ENCODE assay signal across 26 cellular contexts in genomic region chr22:20839837-20840645, GRCh38. TPM values are rescaled to one million over a fixed set of nuclear protein-coding genes. Genes with fewer than 3 reads are reported as not detected.
DNase-seq lines count a peak whose midpoint lies in the region; ATAC-seq and TF ChIP-seq lines count a peak whose summit lies in the region.
"Had no signal": no experiment of that assay in that cellular context is flagged by ENCODE, and none has a peak within 500 bp of the region (broad histone marks: within the 10 kb centered on the region; RNA-seq: fewer than 3 reads in every experiment).

No MANE protein-coding gene starts in this region.

- no peak overlapping the region for H2AK5ac ChIP-seq in H9 (ENCODE audit: insufficient read length, low read length)

- H2BK5ac ChIP-seq in H9 (ENCODE audit: insufficient read length, low read length): no peak overlapping the region

- H3K36me3 ChIP-seq in naive thymus-derived CD4-positive, alpha-beta T cell (ENCODE audit: control insufficient read depth in 2 of 3, insufficient read depth in 3 of 3, low read length in 3 of 3): peaks cover 0 to 2% (median 0%) of the 10 kb centered on the region in 3 experiments
- H3K36me3 ChIP-seq: sigmoid colon, SJCRH30, transverse colon had no signal

- H3K79me2 ChIP-seq in H9 (ENCODE audit: insufficient read depth, low read length): peaks cover 2% of the 10 kb centered on the region; the same call in 1 of the 2 replicates

- no peak overlapping the region for H3K4me2 ChIP-seq in H9 (ENCODE audit: insufficient read depth, insufficient read length, low read length)

- no peak overlapping the region for H2AFZ ChIP-seq in H9 (ENCODE audit: low read length)

- H2BK12ac ChIP-seq in H9 (ENCODE audit: insufficient read length, low read depth, low read length): no peak overlapping the region

- no peak overlapping the region for H3K18ac ChIP-seq in H9 (ENCODE audit: insufficient read length, low read depth, low read length)

- H3K27ac ChIP-seq in H9 (ENCODE audit: insufficient read length, low read depth, low read length): no peak overlapping the region
- H3K27ac ChIP-seq in naive thymus-derived CD4-positive, alpha-beta T cell (ENCODE audit: low read depth, low read length): no peak overlapping the region
- H3K27ac ChIP-seq: foreskin keratinocyte, sigmoid colon, SJCRH30, transverse colon had no signal

- H2BK20ac ChIP-seq in H9 (ENCODE audit: low read depth, low read length, poor library complexity, severe bottlenecking): no peak overlapping the region

- H3K27me3 ChIP-seq in H9 (ENCODE audit: insufficient read depth, low read length): no peaks in the 10 kb centered on the region
- H3K27me3 ChIP-seq in naive thymus-derived CD4-positive, alpha-beta T cell (ENCODE audit: control insufficient read depth in 2 of 2, insufficient read depth in 2 of 2, low read length in 2 of 2): no peaks in the 10 kb centered on the region
- H3K27me3 ChIP-seq: foreskin keratinocyte, sigmoid colon, SJCRH30, transverse colon had no signal

- H4K91ac ChIP-seq in H9 (ENCODE audit: insufficient read length, low read depth, low read length): no peak overlapping the region

- no peak overlapping the region for H4K8ac ChIP-seq in H9 (replicated peaks; ENCODE audit: insufficient read length, low read depth, low read length)

- H4K20me1 ChIP-seq in H9 (ENCODE audit: control insufficient read depth, insufficient read depth, insufficient read length): no peaks in the 10 kb centered on the region

- WGBS in H9 (ENCODE audit: extremely low coverage, insufficient read length, low lambda C conversion rate): no CpG with 5 or more reads among the region's 3 CpGs

- H3K23me2 ChIP-seq in H9 (ENCODE audit: insufficient read length, low read depth, low read length, poor library complexity, severe bottlenecking): no peaks in the 10 kb centered on the region

- no peak overlapping the region for H2BK15ac ChIP-seq in H9 (ENCODE audit: low read depth, low read length)

- CTCF ChIA-PET in activated CD4-positive, alpha-beta T cell treated with anti-CD3 and anti-CD28 coated beads for 36 hours (lab: Charles Lee): no interaction called here
- CTCF ChIA-PET in naive thymus-derived CD4-positive, alpha-beta T cell (lab: Charles Lee): no interaction called here

- H2BK120ac ChIP-seq in H9 (ENCODE audit: low read depth, low read length, poor library complexity, severe bottlenecking): no peak overlapping the region

- H3K27me3 Mint-ChIP-seq in activated CD4-positive, alpha-beta T cell treated with anti-CD3 and anti-CD28 coated beads for 36 hours: no peaks in the 10 kb centered on the region
- H3K27me3 Mint-ChIP-seq in H9 (ENCODE audit: low read depth): no peaks in the 10 kb centered on the region
- no peaks in the 10 kb centered on the region for H3K27me3 Mint-ChIP-seq in activated T-helper 17 cell treated with anti-CD3 and anti-CD28 coated beads, Interleukin-2, amount 50 U/mL, for 72 hours
- H3K27me3 Mint-ChIP-seq in naive thymus-derived CD4-positive, alpha-beta T cell: no peaks in the 10 kb centered on the region
- H3K27me3 Mint-ChIP-seq: activated CD4-positive, alpha-beta T cell treated with anti-CD3 and anti-CD28 coated beads, Interleukin-2, amount 10 ng/mL, durations not matched to agents 7 days and 5 days; effector memory CD8-positive, alpha-beta T cell had no signal

- H3K4me3 Mint-ChIP-seq in activated CD4-positive, alpha-beta T cell treated with anti-CD3 and anti-CD28 coated beads for 36 hours: no peak overlapping the region
- no peak overlapping the region for H3K4me3 Mint-ChIP-seq in H9
- H3K4me3 Mint-ChIP-seq in activated T-helper 17 cell treated with anti-CD3 and anti-CD28 coated beads, Interleukin-2, amount 50 U/mL, for 72 hours: no peak overlapping the region
- peak overlapping the region in 5 of 10 donors; percentile 4 to 61 (median 17) for H3K4me3 Mint-ChIP-seq in naive thymus-derived CD4-positive, alpha-beta T cell
- H3K4me3 Mint-ChIP-seq: activated CD4-positive, alpha-beta T cell treated with anti-CD3 and anti-CD28 coated beads, Interleukin-2, amount 10 ng/mL, durations not matched to agents 7 days and 5 days; effector memory CD8-positive, alpha-beta T cell had no signal

- POLR2A ChIA-PET in activated CD4-positive, alpha-beta T cell treated with anti-CD3 and anti-CD28 coated beads for 36 hours (lab: Charles Lee): interaction anchor here (0.5 kb wide), 1 partner anchor 34 kb away, joined by 4 read pairs; no protein-coding TSS in a partner anchor
- POLR2A ChIA-PET in naive thymus-derived CD4-positive, alpha-beta T cell (lab: Charles Lee): no interaction called here

- H3K9ac ChIP-seq in H9 (ENCODE audit: extremely low read depth, insufficient read length, low read length): no peak overlapping the region

- DNase-seq in activated CD4-positive, alpha-beta T cell treated with anti-CD3 and anti-CD28 coated beads for 36 hours: no peak
- no peak for DNase-seq in activated CD4-positive, alpha-beta T cell treated with anti-CD3 and anti-CD28 coated beads for 4 hours
- no peak for DNase-seq in H9
- DNase-seq in naive thymus-derived CD4-positive, alpha-beta T cell: no peak
- no peak for DNase-seq in effector CD4-positive, alpha-beta T cell
- DNase-seq: 8988T; activated CD4-positive, alpha-beta T cell treated with anti-CD3 and anti-CD28 coated beads, Interleukin-2, amount 10 ng/mL, durations not matched to agents 7 days and 5 days; amniotic stem cell; COR-L47; effector memory CD8-positive, alpha-beta T cell; foreskin keratinocyte; GDM1; GOT3; left ventricle myocardium superior; mucosa of descending colon; NCI-H1048; NCI-H187 treated with DMSO at 0.1 percent for 48 hours; NCI-H69; sigmoid colon; SJCRH30; T-helper 1 cell; transverse colon had no signal

- no peaks in the 10 kb centered on the region for H3K79me1 ChIP-seq in H9 (ENCODE audit: insufficient read depth, low read depth, low read length, poor library complexity, severe bottlenecking)

- no peak overlapping the region for H3K4ac ChIP-seq in H9 (ENCODE audit: low read depth, low read length)

- H3K36me3 Mint-ChIP-seq in activated CD4-positive, alpha-beta T cell treated with anti-CD3 and anti-CD28 coated beads for 36 hours (ENCODE audit: low read depth): peaks cover 2% of the 10 kb centered on the region
- peaks cover 0 to 5% (median 0%) of the 10 kb centered on the region in 3 experiments; a peak in 1 of 7 replicates for H3K36me3 Mint-ChIP-seq in H9 (ENCODE audit: insufficient read depth in 1 of 3, low read depth in 3 of 3)
- peaks cover 4% of the 10 kb centered on the region for H3K36me3 Mint-ChIP-seq in activated T-helper 17 cell treated with anti-CD3 and anti-CD28 coated beads, Interleukin-2, amount 50 U/mL, for 72 hours (ENCODE audit: low read depth)
- peaks cover 0 to 10% (median 2%) of the 10 kb centered on the region in 5 donors for H3K36me3 Mint-ChIP-seq in naive thymus-derived CD4-positive, alpha-beta T cell

- no peak for ATAC-seq in activated CD4-positive, alpha-beta T cell treated with anti-CD3 and anti-CD28 coated beads for 36 hours
- no peak for ATAC-seq in activated T-helper 17 cell treated with anti-CD3 and anti-CD28 coated beads, Interleukin-2, amount 50 U/mL, for 72 hours (replicated peaks)
- ATAC-seq in naive thymus-derived CD4-positive, alpha-beta T cell: no peak
- ATAC-seq in GM19467 (IDR thresholded peaks at IDR 0.05; ENCODE audit: unreplicated experiment) (no peak), HG02970 (IDR thresholded peaks at IDR 0.05; ENCODE audit: low FRiP score, unreplicated experiment) (no peak)
- ATAC-seq: effector memory CD8-positive, alpha-beta T cell; esophagus mucosa; foreskin keratinocyte; left ventricle myocardium superior had no signal

- H3K27ac Mint-ChIP-seq in activated CD4-positive, alpha-beta T cell treated with anti-CD3 and anti-CD28 coated beads for 36 hours: peak overlapping the region; percentile 7
- H3K27ac Mint-ChIP-seq in H9: peak overlapping the region in 2 of 3 experiments; percentile 3 to 29; a peak in 4 of 7 replicates
- peak overlapping the region; percentile 64 for H3K27ac Mint-ChIP-seq in activated T-helper 17 cell treated with anti-CD3 and anti-CD28 coated beads, Interleukin-2, amount 50 U/mL, for 72 hours
- H3K27ac Mint-ChIP-seq in naive thymus-derived CD4-positive, alpha-beta T cell: peak overlapping the region; percentile 8 to 82 (median 53)
- H3K27ac Mint-ChIP-seq: activated CD4-positive, alpha-beta T cell treated with anti-CD3 and anti-CD28 coated beads, Interleukin-2, amount 10 ng/mL, durations not matched to agents 7 days and 5 days had no signal

- peaks cover 4% of the 10 kb centered on the region; the same call in 1 of the 2 replicates for H3K4me1 ChIP-seq in H9 (ENCODE audit: insufficient read depth, low read length)
- peaks cover 0 to 16% of the 10 kb centered on the region in 2 donors for H3K4me1 ChIP-seq in naive thymus-derived CD4-positive, alpha-beta T cell (ENCODE audit: control insufficient read depth in 2 of 2, insufficient read depth in 2 of 2, low read length in 2 of 2)
- H3K4me1 ChIP-seq: foreskin keratinocyte had no signal

- H3K9me3 ChIP-seq in H9 (ENCODE audit: control insufficient read depth, low read depth, low read length): no peaks in the 10 kb centered on the region
- no peaks in the 10 kb centered on the region for H3K9me3 ChIP-seq in naive thymus-derived CD4-positive, alpha-beta T cell (ENCODE audit: control insufficient read depth in 2 of 3, low read length in 3 of 3)
- H3K9me3 ChIP-seq: mucosa of descending colon, sigmoid colon, SJCRH30, transverse colon had no signal

- H3K4me3 ChIP-seq in naive thymus-derived CD4-positive, alpha-beta T cell (ENCODE audit: low read length): no peak overlapping the region
- H3K4me3 ChIP-seq: mucosa of descending colon, sigmoid colon, SJCRH30, transverse colon had no signal

- H3K23ac ChIP-seq in H9 (ENCODE audit: insufficient read length, low read depth, low read length): no peak overlapping the region

- no peak overlapping the region for H4K5ac ChIP-seq in H9 (ENCODE audit: insufficient read length, low read depth, low read length)

- no peaks in the 10 kb centered on the region for H3K9me3 Mint-ChIP-seq in activated CD4-positive, alpha-beta T cell treated with anti-CD3 and anti-CD28 coated beads for 36 hours (ENCODE audit: low read depth)
- H3K9me3 Mint-ChIP-seq in H9: no peaks in the 10 kb centered on the region
- no peaks in the 10 kb centered on the region for H3K9me3 Mint-ChIP-seq in activated T-helper 17 cell treated with anti-CD3 and anti-CD28 coated beads, Interleukin-2, amount 50 U/mL, for 72 hours
- no peaks in the 10 kb centered on the region for H3K9me3 Mint-ChIP-seq in naive thymus-derived CD4-positive, alpha-beta T cell
- H3K9me3 Mint-ChIP-seq: activated CD4-positive, alpha-beta T cell treated with anti-CD3 and anti-CD28 coated beads, Interleukin-2, amount 10 ng/mL, durations not matched to agents 7 days and 5 days; effector memory CD8-positive, alpha-beta T cell had no signal

- no peak for TF ChIP-seq CTCF in H9 (conservative IDR thresholded peaks at IDR 0.05)

- H3K14ac ChIP-seq in H9 (ENCODE audit: insufficient read depth, low read length): no peak overlapping the region

- H3K4me1 Mint-ChIP-seq in activated CD4-positive, alpha-beta T cell treated with anti-CD3 and anti-CD28 coated beads for 36 hours: peaks cover 40% of the 10 kb centered on the region
- peaks cover 22 to 28% of the 10 kb centered on the region in 2 experiments for H3K4me1 Mint-ChIP-seq in H9
- peaks cover 29% of the 10 kb centered on the region for H3K4me1 Mint-ChIP-seq in activated T-helper 17 cell treated with anti-CD3 and anti-CD28 coated beads, Interleukin-2, amount 50 U/mL, for 72 hours
- peaks cover 27 to 72% (median 62%) of the 10 kb centered on the region in 7 donors for H3K4me1 Mint-ChIP-seq in naive thymus-derived CD4-positive, alpha-beta T cell

- intact Hi-C loops in activated CD4-positive, alpha-beta T cell treated with anti-CD3 and anti-CD28 coated beads for 36 hours (cut with DNase I, micrococcal nuclease): no loop called here
- intact Hi-C loops in naive thymus-derived CD4-positive, alpha-beta T cell (cut with micrococcal nuclease): no loop called here

- H3K56ac ChIP-seq in H9 (ENCODE audit: insufficient read length, low read depth, low read length): no peak overlapping the region

- H3T11ph ChIP-seq in H9 (ENCODE audit: low read length): no peak overlapping the region

RNA-seq across cellular contexts. Expression of gene PI4KA, which starts 18.6 kb away (rescaled TPM):
- 10 to 100 TPM; 52.8 TPM for total RNA-seq in activated CD4-positive, alpha-beta T cell treated with anti-CD3 and anti-CD28 coated beads for 36 hours
- 58.5 and 65.8 TPM in 2 replicates for total RNA-seq in H9 (2021)
- total RNA-seq in activated T-helper 17 cell treated with anti-CD3 and anti-CD28 coated beads, Interleukin-2, amount 50 U/mL, for 72 hours: 10 to 100 TPM; 72.1 to 96.0 TPM
- 100 to 1,000 TPM; 120 to 181 (median 168) TPM for total RNA-seq in naive thymus-derived CD4-positive, alpha-beta T cell
- polyA plus RNA-seq in naive thymus-derived CD4-positive, alpha-beta T cell: 10 to 100 TPM; 40.1 to 91.7 TPM

RNA-seq across cellular contexts. Expression of gene SNAP29, which starts 18.8 kb away (rescaled TPM):
- 10 to 100 TPM; 22.8 to 33.8 TPM for total RNA-seq in activated CD4-positive, alpha-beta T cell treated with anti-CD3 and anti-CD28 coated beads for 36 hours
- total RNA-seq in H9 (2021): 15.6 and 17.9 TPM in 2 replicates
- 10 to 100 TPM; 22.4 to 29.5 TPM for total RNA-seq in activated T-helper 17 cell treated with anti-CD3 and anti-CD28 coated beads, Interleukin-2, amount 50 U/mL, for 72 hours
- 10 to 100 TPM; 15.2 to 32.8 (median 25.4) TPM for total RNA-seq in naive thymus-derived CD4-positive, alpha-beta T cell
- 10 to 100 TPM; 15.9 to 22.8 TPM for polyA plus RNA-seq in naive thymus-derived CD4-positive, alpha-beta T cell

Comparison
In these comparisons a context has a peak if more than half of its experiments do, and no peak if none do; other contexts are left out.
1. H3K27ac Mint-ChIP-seq: peak in every context shown above with its lines; median percentile 64 in activated T-helper 17 cell treated with anti-CD3 and anti-CD28 coated beads, Interleukin-2, amount 50 U/mL, for 72 hours; 53 in naive thymus-derived CD4-positive, alpha-beta T cell; 16 in H9; 7 in activated CD4-positive, alpha-beta T cell treated with anti-CD3 and anti-CD28 coated beads for 36 hours.